Comparison of ENCODE assay signal across 8 cellular contexts in genomic region chr21:45555557-45556301, GRCh38. TPM values are rescaled to one million over a fixed set of nuclear protein-coding genes. Genes with fewer than 3 reads are reported as not detected.
DNase-seq lines count a peak whose midpoint lies in the region; ATAC-seq and TF ChIP-seq lines count a peak whose summit lies in the region.

No MANE protein-coding gene starts in this region.

- peaks cover 16 to 20% of the 10 kb centered on the region in 2 donors for H3K4me1 Mint-ChIP-seq in natural killer cell treated with Interleukin-12 subunit alpha and Interleukin-12 subunit beta and Interleukin-15 and Interleukin-18, amount 100 ng/mL, for 72 hours (ENCODE audit: low read depth in 2 of 2)

- no peak for TF ChIP-seq POLR2A in transverse colon (IDR thresholded peaks at IDR 0.05)

- no peaks in the 10 kb centered on the region for H3K36me3 Mint-ChIP-seq in natural killer cell treated with Interleukin-12 subunit alpha and Interleukin-12 subunit beta and Interleukin-15 and Interleukin-18, amount 100 ng/mL, for 72 hours

- intact Hi-C loops in transverse colon (cut with DNase I; ENCODE audit: low total_unique reads): loop anchor here (2.0 to 10.0 kb wide), 2 partner anchors 35 to 269 kb away; no protein-coding TSS in a partner anchor

- peak overlapping the region; percentile 34 for H3K4me3 Mint-ChIP-seq in natural killer cell treated with Interleukin-12 subunit alpha and Interleukin-12 subunit beta and Interleukin-15 and Interleukin-18, amount 100 ng/mL, for 72 hours

- peak; percentile 63 to 98 (median 87) for TF ChIP-seq CTCF in transverse colon (IDR thresholded peaks at IDR 0.05)

- peak overlapping the region; percentile 74 to 94 (median 89) for H3K27ac ChIP-seq in transverse colon

- no peaks in the 10 kb centered on the region for H3K9me3 ChIP-seq in transverse colon

- ATAC-seq in HG03025 (IDR thresholded peaks at IDR 0.05; ENCODE audit: low FRiP score, unreplicated experiment): peak; percentile 45
- peak; percentile 51 to 79 for ATAC-seq in natural killer cell treated with Interleukin-12 subunit alpha and Interleukin-12 subunit beta and Interleukin-15 and Interleukin-18, amount 100 ng/mL, for 72 hours

- 0% methylated on average over 33 of the region's 62 CpGs; no CpG with 5 or more reads in 1 of the 2 donors for WGBS in transverse colon (ENCODE audit: low coverage in 1 of 2), 2 donors

- H3K27me3 Mint-ChIP-seq in natural killer cell treated with Interleukin-12 subunit alpha and Interleukin-12 subunit beta and Interleukin-15 and Interleukin-18, amount 100 ng/mL, for 72 hours: peaks cover 0 to 7% of the 10 kb centered on the region in 2 donors

- in situ Hi-C loops in transverse colon (cut with MboI; ENCODE audit: low pct_ligation_motif_present in 1 of 4, low pct_unique_long_range_greater_than_20kb in 1 of 4, low sequenced_read_pairs in 3 of 4): loop anchor here in 2 of 4 donors (5.0 to 25.0 kb wide), 2 partner anchors 42 to 257 kb away; no protein-coding TSS in a partner anchor

- peaks cover 0 to 12% (median 9%) of the 10 kb centered on the region in 4 donors for H3K4me1 ChIP-seq in transverse colon

- no peaks in the 10 kb centered on the region for H3K27me3 ChIP-seq in transverse colon

- DNase-seq in DMS79 treated with DMSO at 0.1 percent for 48 hours (lab: John Stamatoyannopoulos, UW): peak; percentile 24
- peak; percentile 99 for DNase-seq in OCI-M2 (lab: John Stamatoyannopoulos, UW; ENCODE audit: unreplicated experiment)
- peak; percentile 51 for DNase-seq in activated naive CD4-positive, alpha-beta T cell treated with Interleukin-2 at 50 U/mL for 16 hours
- DNase-seq in fibroblast of the conjunctiva (ENCODE audit: low read depth): peak; percentile 50
- DNase-seq in natural killer cell treated with Interleukin-12 subunit alpha and Interleukin-12 subunit beta and Interleukin-15 and Interleukin-18, amount 100 ng/mL, for 72 hours (ENCODE audit: low spot score): peak; percentile 73
- DNase-seq in transverse colon: peak; percentile 89
- no peak for DNase-seq in NCI-H1694 treated with DMSO at 0.1 percent for 48 hours (lab: John Stamatoyannopoulos, UW)

- no peaks in the 10 kb centered on the region for H3K9me3 Mint-ChIP-seq in natural killer cell treated with Interleukin-12 subunit alpha and Interleukin-12 subunit beta and Interleukin-15 and Interleukin-18, amount 100 ng/mL, for 72 hours

- no peak overlapping the region for H3K27ac Mint-ChIP-seq in natural killer cell treated with Interleukin-12 subunit alpha and Interleukin-12 subunit beta and Interleukin-15 and Interleukin-18, amount 100 ng/mL, for 72 hours

- peak overlapping the region; percentile 40 to 50 (median 42) for H3K4me3 ChIP-seq in transverse colon

- H3K36me3 ChIP-seq in transverse colon: no peaks in the 10 kb centered on the region

- no peak for TF ChIP-seq EP300 in transverse colon (IDR thresholded peaks at IDR 0.05; ENCODE audit: low read depth)

RNA-seq across cellular contexts. Expression of gene SLC19A1, which starts 13.5 kb away (rescaled TPM):
- total RNA-seq in natural killer cell treated with Interleukin-12 subunit alpha and Interleukin-12 subunit beta and Interleukin-15 and Interleukin-18, amount 100 ng/mL, for 72 hours: 100 to 1,000 TPM in 1 of 2 donors, 10 to 100 TPM in 1; 23.3 to 110 TPM
- total RNA-seq in transverse colon: 10 to 100 TPM in 3 of 4 donors, 1 to 10 TPM in 1; 8.3 to 24.1 (median 17.3) TPM
